21 cellular contexts compared by ENCODE assay signal in genomic region chr2:41061371-41061770, GRCh38.
DNase-seq lines count a peak whose midpoint lies in the region; ATAC-seq, FAIRE-seq and TF ChIP-seq lines count a peak whose summit lies in the region.
"Had no signal": no experiment of that assay in that cellular context is flagged by ENCODE, and none has a peak within 500 bp of the region (broad histone marks: within the 10 kb centered on the region; RNA-seq: fewer than 3 reads in every experiment).

No MANE protein-coding gene starts in this region.

- no peaks in the 10 kb centered on the region for H3K27me3 ChIP-seq in kidney epithelial cell (ENCODE audit: control insufficient read depth, insufficient read depth, low read length)
- H3K27me3 ChIP-seq in prostate gland (replicated peaks; ENCODE audit: insufficient read depth) = no peaks in the 10 kb centered on the region
- H3K27me3 ChIP-seq: esophagus squamous epithelium, suprapubic skin, uterus had no signal

- no peak overlapping the region for H3K27ac ChIP-seq in prostate gland
- H3K27ac ChIP-seq: esophagus squamous epithelium, suprapubic skin had no signal

- DNase-seq in AG20443 (ENCODE audit: low spot score) (peak; percentile 6), HT1080 (ENCODE audit: low read depth) (peak; percentile 15), kidney epithelial cell (ENCODE audit: low read depth) (peak; percentile 26), NCI-H1092 (lab: John Stamatoyannopoulos, UW) (no peak), prostate gland (ENCODE audit: low spot score) (no peak)
- DNase-seq: ACHN; activated CD4-positive, alpha-beta T cell treated with anti-CD3 and anti-CD28 coated beads for 36 hours; activated naive CD4-positive, alpha-beta T cell treated with anti-CD3 and anti-CD28 coated beads for 36 hours; activated T-cell treated with anti-CD3 and anti-CD28 coated beads, Interleukin-2, amount 50 U/mL, for 4 hours; CD4-positive, CD25-positive, alpha-beta regulatory T cell; DMS 273 treated with DMSO at 0.1 percent for 48 hours; esophagus squamous epithelium; NCI-H1105 treated with DMSO at 0.1 percent for 48 hours; NCI-H510A had no signal

- H3K9me3 ChIP-seq in prostate gland = no peaks in the 10 kb centered on the region
- H3K9me3 ChIP-seq: esophagus squamous epithelium, suprapubic skin, uterus had no signal

- H3K36me3 ChIP-seq in kidney epithelial cell (ENCODE audit: control insufficient read depth, insufficient read depth, low read length) = no peaks in the 10 kb centered on the region
- no peaks in the 10 kb centered on the region for H3K36me3 ChIP-seq in prostate gland
- H3K36me3 ChIP-seq: esophagus squamous epithelium, suprapubic skin, uterus had no signal

- intact Hi-C loops in prostate gland (cut with DNase I) = no loop called here

- H3K4me3 ChIP-seq in kidney epithelial cell (ENCODE audit: low read depth, low read length) = no peak overlapping the region
- no peak overlapping the region for H3K4me3 ChIP-seq in prostate gland
- H3K4me3 ChIP-seq: esophagus squamous epithelium, suprapubic skin, uterus had no signal

- H3K4me1 ChIP-seq in prostate gland (replicated peaks) = no peaks in the 10 kb centered on the region
- H3K4me1 ChIP-seq: esophagus squamous epithelium, suprapubic skin, uterus had no signal

- TF ChIP-seq CTCF in kidney epithelial cell (IDR thresholded peaks at IDR 0.05; ENCODE audit: insufficient read depth, low read length, poor library complexity, severe bottlenecking) (no peak), prostate gland (IDR thresholded peaks at IDR 0.05) (no peak)

- no peak for TF ChIP-seq POLR2A in prostate gland (IDR thresholded peaks at IDR 0.05)

- peak; percentile 99 for FAIRE-seq in endometrium (lab: Jason Lieb, UNC)
- FAIRE-seq: GM12892 had no signal

- ATAC-seq in GM18909 (IDR thresholded peaks at IDR 0.05; ENCODE audit: poor library complexity, unreplicated experiment) (no peak), GM18907 (IDR thresholded peaks at IDR 0.05; ENCODE audit: unreplicated experiment) (no peak)
- ATAC-seq: activated CD4-positive, alpha-beta T cell treated with anti-CD3 and anti-CD28 coated beads for 36 hours; activated T-cell treated with anti-CD3 and anti-CD28 coated beads, Interleukin-2, amount 50 U/mL, for 4 hours; stimulated activated memory B cell treated with anti-CD40 and anti-IgM and Interleukin-4, amounts not matched to agents 10 μg/mL and 1 μg/mL and 100 μg/mL, for 72 hours had no signal

Comparison
In these comparisons a context has a peak if more than half of its experiments do, and no peak if none do; other contexts are left out.
1. DNase-seq: peak in AG20443 (single experiment), HT1080 (single experiment) and kidney epithelial cell (single experiment); none in NCI-H1092 (single experiment) and prostate gland (single experiment).